ENCODE assay signal across 13 cellular contexts in the genomic region with DNA sequence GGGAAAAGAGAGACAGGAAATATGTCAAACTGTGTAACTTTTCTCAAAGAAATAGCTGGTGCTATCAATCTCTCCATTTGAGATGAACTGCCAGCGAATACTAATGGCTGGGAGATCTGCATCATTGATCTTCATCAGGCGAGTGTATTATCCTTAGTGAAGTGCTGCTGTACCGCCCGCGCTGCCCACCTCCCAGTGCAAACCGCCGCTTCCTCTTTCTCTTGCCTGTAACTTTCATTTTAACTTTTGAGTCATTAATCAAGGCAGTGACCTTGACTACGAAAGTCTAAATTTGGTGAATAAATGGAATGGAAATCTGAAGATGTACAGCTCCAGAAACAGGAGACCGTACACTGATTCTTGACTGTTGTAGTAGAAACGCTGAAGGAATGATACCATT.
A peak's percentile ranks its signal among the peaks of the same experiment; 100 is the strongest.
DNase-seq lines count a peak whose midpoint lies in the region; ATAC-seq and FAIRE-seq lines count a peak whose summit lies in the region.
"Had no signal": no experiment of that assay in that cellular context is flagged by ENCODE, and none has a peak within 500 bp of the region (broad histone marks: within the 10 kb centered on the region; RNA-seq: fewer than 3 reads in every experiment).

No MANE protein-coding gene starts in this region.

- H3K27ac Mint-ChIP-seq in memory B cell: no peak overlapping the region
- H3K27ac Mint-ChIP-seq: nephron had no signal

- DNase-seq in memory B cell (ENCODE audit: low spot score in 2 of 2) (no peak), kidney glomerular epithelial cell (lab: John Stamatoyannopoulos, UW) (no peak), HTR-8/SVneo (ENCODE audit: insufficient read length, low spot score) (no peak), superior temporal gyrus (ENCODE audit: extremely low spot score) (no peak), COR-L47 (lab: John Stamatoyannopoulos, UW) (no peak)
- DNase-seq: activated T-cell treated with anti-CD3 and anti-CD28 coated beads for 4 hours, EL, NCI-H1930 had no signal

- no peaks in the 10 kb centered on the region for H3K36me3 Mint-ChIP-seq in memory B cell

- peak; percentile 96 for ATAC-seq in GM18868 (IDR thresholded peaks at IDR 0.05; ENCODE audit: unreplicated experiment)
- peak; percentile 71 for ATAC-seq in HG02610 (IDR thresholded peaks at IDR 0.05; ENCODE audit: unreplicated experiment)
- peak; percentile 93 for ATAC-seq in HG03565 (IDR thresholded peaks at IDR 0.05; ENCODE audit: unreplicated experiment)
- peak; percentile 62 for ATAC-seq in memory B cell (ENCODE audit: low read depth)
- ATAC-seq: SK-N-SH treated with all-trans-retinoic acid at 6 μM for 48 hours had no signal

- FAIRE-seq in HTR-8/SVneo (lab: Jason Lieb, UNC): no peak

- H3K4me3 Mint-ChIP-seq in memory B cell: no peak overlapping the region
- H3K4me3 Mint-ChIP-seq: nephron had no signal

- no peaks in the 10 kb centered on the region for H3K4me1 Mint-ChIP-seq in memory B cell

- H3K9me3 Mint-ChIP-seq in memory B cell: peaks cover under 1% of the 10 kb centered on the region
- H3K9me3 Mint-ChIP-seq: nephron had no signal

- no peaks in the 10 kb centered on the region for H3K27me3 Mint-ChIP-seq in memory B cell
